11 cellular contexts compared by ENCODE assay signal in the genomic region with DNA sequence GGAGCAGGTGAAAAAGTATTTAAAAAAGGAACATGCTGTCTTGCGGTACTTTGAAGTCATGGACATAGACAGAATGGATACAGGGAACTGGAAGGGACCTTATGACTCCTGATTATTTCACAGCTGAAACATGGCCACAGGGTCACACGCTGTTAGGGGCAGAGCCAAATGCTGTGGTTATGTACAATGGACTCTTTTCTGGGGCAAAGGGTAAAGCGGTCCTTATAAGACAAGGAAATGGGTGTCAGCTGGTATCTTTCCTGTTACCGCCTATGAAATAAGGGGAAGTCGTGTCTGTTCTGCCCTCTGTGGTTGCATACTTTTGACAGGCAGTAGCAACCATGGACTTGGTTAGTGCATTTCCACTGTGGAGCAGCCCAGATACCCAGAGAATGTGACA. TPM values are rescaled to one million over a fixed set of nuclear protein-coding genes. Genes with fewer than 3 reads are reported as not detected.
DNase-seq lines count a peak whose midpoint lies in the region; ATAC-seq and TF ChIP-seq lines count a peak whose summit lies in the region.
"Had no signal": no experiment of that assay in that cellular context is flagged by ENCODE, and none has a peak within 500 bp of the region (broad histone marks: within the 10 kb centered on the region; RNA-seq: fewer than 3 reads in every experiment).

No MANE protein-coding gene starts in this region.

- H2AFZ ChIP-seq in KMS-11 (ENCODE audit: low read depth) (no peak overlapping the region), mesenchymal stem cell (ENCODE audit: low read depth, low read length) (no peak overlapping the region)

- H3K18ac ChIP-seq in mesenchymal stem cell (ENCODE audit: low read depth in 1 of 2, low read length in 2 of 2), result no peak overlapping the region

- H3K23ac ChIP-seq in mesenchymal stem cell (ENCODE audit: low read length in 2 of 2), result no peak overlapping the region

- no peaks in the 10 kb centered on the region for H3K79me2 ChIP-seq in KMS-11 (ENCODE audit: insufficient read depth, low read depth)

- no peak overlapping the region for H3K14ac ChIP-seq in mesenchymal stem cell (ENCODE audit: low read length in 2 of 2)

- ATAC-seq in memory B cell (ENCODE audit: low read depth) (peak; percentile 96), HG02938 (IDR thresholded peaks at IDR 0.05; ENCODE audit: unreplicated experiment) (no peak), GM18519 (IDR thresholded peaks at IDR 0.05; ENCODE audit: low FRiP score, unreplicated experiment) (no peak), HG03469 (IDR thresholded peaks at IDR 0.05; ENCODE audit: unreplicated experiment) (no peak)

- H2BK120ac ChIP-seq in mesenchymal stem cell (ENCODE audit: low read depth, low read length), result no peak overlapping the region

- H3K27me3 ChIP-seq in KMS-11 (ENCODE audit: insufficient read depth, low read depth) (no peaks in the 10 kb centered on the region), mesenchymal stem cell (ENCODE audit: control insufficient read depth in 1 of 2, insufficient read depth in 1 of 2, low read length in 2 of 2) (no peaks in the 10 kb centered on the region)

- H2AK5ac ChIP-seq in mesenchymal stem cell (ENCODE audit: low read length, severe bottlenecking), result no peak overlapping the region

- 79% methylated on average over 5 of the region's 5 CpGs for WGBS in mesenchymal stem cell

- no peak overlapping the region; the same call in 1 of the 2 replicates for H3K9ac ChIP-seq in KMS-11
- no peak overlapping the region for H3K9ac ChIP-seq in mesenchymal stem cell (ENCODE audit: low read length)

- no peaks in the 10 kb centered on the region for H4K20me1 ChIP-seq in KMS-11 (ENCODE audit: insufficient read depth)

- peaks cover 16% of the 10 kb centered on the region for H3K4me1 ChIP-seq in KMS-11 (ENCODE audit: low read depth, poor library complexity, severe bottlenecking)
- peaks cover 6% of the 10 kb centered on the region for H3K4me1 ChIP-seq in mesenchymal stem cell (ENCODE audit: control insufficient read depth, insufficient read depth, low read depth, low read length)

- H3K36me3 ChIP-seq in KMS-11 (ENCODE audit: insufficient read depth), result no peaks in the 10 kb centered on the region
- H3K36me3 ChIP-seq in mesenchymal stem cell (ENCODE audit: control insufficient read depth in 1 of 2, insufficient read depth in 2 of 2, low read depth in 1 of 2, low read length in 2 of 2), result peaks cover 47 to 71% of the 10 kb centered on the region in 2 experiments

- no peaks in the 10 kb centered on the region for H3K79me1 ChIP-seq in mesenchymal stem cell (replicated peaks; ENCODE audit: low read length, poor library complexity, severe bottlenecking)

- no peak overlapping the region for H2BK15ac ChIP-seq in mesenchymal stem cell (ENCODE audit: low read depth, poor library complexity, severe bottlenecking)

- no peaks in the 10 kb centered on the region for H3K9me3 ChIP-seq in mesenchymal stem cell (ENCODE audit: control insufficient read depth, low read length)

- no peak overlapping the region for H2BK5ac ChIP-seq in mesenchymal stem cell (ENCODE audit: low read depth, low read length, poor library complexity, severe bottlenecking)

- H3K36me3 Mint-ChIP-seq in brain (peaks cover 49% of the 10 kb centered on the region), memory B cell (peaks cover 3% of the 10 kb centered on the region)

- TF ChIP-seq CTCF in KMS-11 (conservative IDR thresholded peaks at IDR 0.05; ENCODE audit: low read depth, low read length) (no peak), brain (conservative IDR thresholded peaks at IDR 0.05) (no peak)

- no peak overlapping the region for H4K8ac ChIP-seq in mesenchymal stem cell (ENCODE audit: low read length)

- H3K4me3 ChIP-seq in KMS-11 (IDR thresholded peaks at IDR 0.05; ENCODE audit: insufficient read depth, low read depth, low read length) (no peak overlapping the region), mesenchymal stem cell (ENCODE audit: insufficient read depth in 1 of 2, low read depth in 1 of 2, low read length in 2 of 2) (no peak overlapping the region)

- H3K27me3 Mint-ChIP-seq in brain (no peaks in the 10 kb centered on the region), memory B cell (no peaks in the 10 kb centered on the region)

- H3K4me1 Mint-ChIP-seq in brain, result peaks cover 31% of the 10 kb centered on the region
- H3K4me1 Mint-ChIP-seq in memory B cell, result peaks cover 36% of the 10 kb centered on the region

- H2BK12ac ChIP-seq in mesenchymal stem cell (ENCODE audit: low read length in 2 of 2), result no peak overlapping the region

- H3K27ac Mint-ChIP-seq in brain (peak overlapping the region in 3 of 5 experiments; percentile 13 to 77 (median 69)), memory B cell (peak overlapping the region; percentile 94)

- H4K91ac ChIP-seq in mesenchymal stem cell (ENCODE audit: low read length), result no peak overlapping the region

- no peak overlapping the region for H3K4ac ChIP-seq in mesenchymal stem cell (ENCODE audit: low read depth in 1 of 2, low read length in 2 of 2)

- peak; percentile 96 to 98 for DNase-seq in AML-193 (lab: John Stamatoyannopoulos, UW)
- peak in 1 of 2 donors; percentile 49 for DNase-seq in memory B cell (ENCODE audit: low spot score in 2 of 2)
- no peak for DNase-seq in mesenchymal stem cell
- DNase-seq: WERI-Rb-1 had no signal

- peak overlapping the region; percentile 6; the same call in 1 of the 2 replicates for H3K4me2 ChIP-seq in KMS-11
- no peak overlapping the region for H3K4me2 ChIP-seq in mesenchymal stem cell (ENCODE audit: low read length, poor library complexity, severe bottlenecking)

- H3K9me3 Mint-ChIP-seq in brain, result no peaks in the 10 kb centered on the region
- no peaks in the 10 kb centered on the region for H3K9me3 Mint-ChIP-seq in memory B cell

- peak overlapping the region; percentile 20; the same call in 1 of the 2 replicates for H3K27ac ChIP-seq in KMS-11
- H3K27ac ChIP-seq in mesenchymal stem cell (ENCODE audit: low read length, poor library complexity, severe bottlenecking), result no peak overlapping the region
- H3K27ac ChIP-seq: WERI-Rb-1 had no signal

- H3K4me3 Mint-ChIP-seq in brain (no peak overlapping the region), memory B cell (peak overlapping the region; percentile 35)

RNA-seq across cellular contexts. Expression of gene ST14, which starts 12.8 kb away (rescaled TPM):
- polyA plus RNA-seq in brain (ENCODE audit: insufficient read depth, low read depth, low replicate concordance), result 13.7 TPM
- not detected for polyA plus RNA-seq in mesenchymal stem cell (2013, experiment 1 of 2)
- polyA plus RNA-seq in mesenchymal stem cell (2013, experiment 2 of 2), result not detected
- polyA plus RNA-seq: BJ, fibroblast of lung had no signal
